Comparison of ENCODE assay signal across 11 cellular contexts in the genomic region with DNA sequence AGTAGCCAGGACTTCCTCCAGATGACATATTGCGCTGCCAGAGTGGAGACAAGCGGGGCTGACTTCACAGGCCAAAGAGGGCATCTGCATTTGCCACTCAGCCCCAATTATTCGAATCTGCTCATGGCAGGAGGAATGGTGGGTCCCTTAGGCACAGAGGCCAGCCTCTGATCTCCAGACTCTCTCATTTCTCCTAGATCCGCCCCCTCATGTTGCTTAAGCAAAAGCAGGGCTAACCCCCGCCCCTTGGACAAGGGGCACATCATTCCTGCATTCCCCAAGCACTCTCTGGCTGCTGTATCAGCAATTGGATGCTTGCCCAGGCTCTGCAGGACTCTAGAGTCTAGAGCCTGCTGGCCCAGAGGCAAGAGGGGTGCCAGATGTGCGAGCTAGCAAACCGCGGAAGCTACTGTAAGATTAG.
DNase-seq lines count a peak whose midpoint lies in the region; TF ChIP-seq lines count a peak whose summit lies in the region.
"Had no signal": no experiment of that assay in that cellular context is flagged by ENCODE, and none has a peak within 500 bp of the region (broad histone marks: within the 10 kb centered on the region; RNA-seq: fewer than 3 reads in every experiment).

No MANE protein-coding gene starts in this region.

- DNase-seq in Daoy (ENCODE audit: low read depth), result peak; percentile 87
- peak; percentile 95 to 97 for DNase-seq in NCI-H446 (lab: John Stamatoyannopoulos, UW)
- peak; percentile 98 for DNase-seq in fibroblast of pulmonary artery (ENCODE audit: low read depth)
- DNase-seq in pons (ENCODE audit: low spot score), result peak; percentile 79
- DNase-seq in OCI-M1 (lab: John Stamatoyannopoulos, UW), result no peak
- DNase-seq in NCI-H2196 (lab: John Stamatoyannopoulos, UW; ENCODE audit: unreplicated experiment), result no peak
- DNase-seq in NCI-H146 (lab: John Stamatoyannopoulos, UW), result no peak
- no peak for DNase-seq in SIG-M5 (lab: John Stamatoyannopoulos, UW)
- DNase-seq: activated naive CD8-positive, alpha-beta T cell treated with anti-CD3 and anti-CD28 coated beads, Interleukin-2, amount 10 ng/mL, durations not matched to agents 7 days and 5 days; stimulated activated naive B cell treated with anti-CD40 and anti-IgM and Interleukin-4, amounts not matched to agents 10 μg/mL and 1 μg/mL and 100 μg/mL, for 72 hours; T-helper 1 cell had no signal

- no peak for TF ChIP-seq CTCF in fibroblast of pulmonary artery (IDR thresholded peaks at IDR 0.05; ENCODE audit: low read length, missing control alignments)

- H3K4me3 ChIP-seq in fibroblast of pulmonary artery (replicated peaks; ENCODE audit: low read depth, low read length), result no peak overlapping the region

Comparison
In these comparisons a context has a peak if more than half of its experiments do, and no peak if none do; other contexts are left out.
1. DNase-seq: peak in Daoy (single experiment), NCI-H446 (2 of 2), fibroblast of pulmonary artery (single experiment) and pons (single experiment); none in OCI-M1 (single experiment), NCI-H2196 (single experiment), NCI-H146 (single experiment) and SIG-M5 (single experiment).